19 cellular contexts compared by ENCODE assay signal in genomic region chr13:109151696-109152095, GRCh38.
DNase-seq lines count a peak whose midpoint lies in the region; ATAC-seq, FAIRE-seq and TF ChIP-seq lines count a peak whose summit lies in the region.
"Had no signal": no experiment of that assay in that cellular context is flagged by ENCODE, and none has a peak within 500 bp of the region (broad histone marks: within the 10 kb centered on the region; RNA-seq: fewer than 3 reads in every experiment).

No MANE protein-coding gene starts in this region.

- H3K23ac ChIP-seq in trophoblast cell (ENCODE audit: low read length) = no peak overlapping the region

- dilution Hi-C loops in mammary epithelial cell (cut with HindIII; ENCODE audit: low sequenced_read_pairs) = loop anchor here (5.0 kb wide), 1 partner anchor 46 kb away; no protein-coding TSS in a partner anchor

- H3K4me3 ChIP-seq in HCT116 (replicated peaks in 1 of 2; ENCODE audit: low read depth in 1 of 2, low read length in 2 of 2) = 0 out of 4 replicates have a peak overlapping the region, but pooled peaks of 1 of the 2 experiments have one; percentile 11
- H3K4me3 ChIP-seq in mammary epithelial cell (replicated peaks in 1 of 3; ENCODE audit: insufficient read depth in 1 of 3, low read depth in 2 of 3, low read length in 3 of 3) = no peak overlapping the region
- H3K4me3 ChIP-seq in fibroblast of villous mesenchyme (ENCODE audit: low read depth, low read length) = no peak overlapping the region
- H3K4me3 ChIP-seq in trophoblast cell (ENCODE audit: low read depth, low read length) = no peak overlapping the region
- H3K4me3 ChIP-seq in HepG2 (replicated peaks in 1 of 3; ENCODE audit: insufficient read depth in 1 of 3, low read depth in 2 of 3, low read length in 3 of 3) = no peak overlapping the region

- H3K36me3 ChIP-seq in HCT116 (ENCODE audit: control insufficient read depth in 1 of 2, insufficient read depth in 2 of 2, low read length in 2 of 2) (no peaks in the 10 kb centered on the region), mammary epithelial cell (ENCODE audit: insufficient read depth, low read length) (no peaks in the 10 kb centered on the region), trophoblast cell (ENCODE audit: control insufficient read depth in 1 of 2, insufficient read depth in 2 of 2, low read length in 2 of 2) (no peaks in the 10 kb centered on the region), HepG2 (replicated peaks in 1 of 2; ENCODE audit: control insufficient read depth in 1 of 2, insufficient read depth in 2 of 2, low read length in 2 of 2) (no peaks in the 10 kb centered on the region)

- BruUV-seq in HCT116 (replicated peaks; lab: Mats Ljungman, UMichigan) (no TSS peak), mammary epithelial cell (replicated peaks; lab: Mats Ljungman, UMichigan) (TSS peak; percentile 4), HepG2 (replicated peaks; lab: Mats Ljungman, UMichigan) (no TSS peak)

- TF ChIP-seq CTCF in HCT116 (IDR thresholded peaks at IDR 0.05 in 2 of 3, conservative IDR thresholded peaks at IDR 0.05 in 1 of 3; ENCODE audit: borderline replicate concordance in 1 of 3, insufficient read depth in 1 of 3, low read depth in 2 of 3, low read length in 2 of 3) (no peak), mammary epithelial cell (conservative IDR thresholded peaks at IDR 0.05 in 1 of 2, IDR thresholded peaks at IDR 0.05 in 1 of 2; ENCODE audit: extremely low read depth in 1 of 2, insufficient read depth in 1 of 2, low read depth in 1 of 2, low read length in 2 of 2) (no peak), fibroblast of villous mesenchyme (IDR thresholded peaks at IDR 0.05; ENCODE audit: insufficient read depth, low read depth, low read length) (no peak), HepG2 (CRISPR knock-in tag; IDR thresholded peaks at IDR 0.05) (no peak)

- H2BK12ac ChIP-seq in trophoblast cell (ENCODE audit: low read length) = peak overlapping the region; percentile 79

- peaks cover 7% of the 10 kb centered on the region for H3K79me1 ChIP-seq in trophoblast cell (ENCODE audit: low read length)

- H3K9me2 ChIP-seq in HCT116 (ENCODE audit: insufficient read depth) = no peaks in the 10 kb centered on the region

- no peak overlapping the region for H2BK120ac ChIP-seq in trophoblast cell (ENCODE audit: insufficient read depth, low read length, poor library complexity)

- no peak overlapping the region for H3K27ac ChIP-seq in HCT116 (ENCODE audit: low read depth, low read length)
- H3K27ac ChIP-seq in mammary epithelial cell (ENCODE audit: insufficient read depth, low read depth, low read length) = peak overlapping the region; percentile 85
- H3K27ac ChIP-seq in trophoblast cell (ENCODE audit: low read depth, low read length) = no peak overlapping the region
- no peak overlapping the region for H3K27ac ChIP-seq in HepG2 (ENCODE audit: extremely low read length, insufficient read depth, low read length)
- H3K27ac ChIP-seq: HL-60 had no signal

- no peak for TF ChIP-seq POLR2A in HCT116 (IDR thresholded peaks at IDR 0.05; ENCODE audit: borderline replicate concordance, extremely low read depth, insufficient read depth, insufficient read length)
- TF ChIP-seq POLR2A in HepG2 (IDR thresholded peaks at IDR 0.05; ENCODE audit: insufficient read depth in 1 of 2, low read depth in 2 of 2, low read length in 2 of 2) = no peak

- TF ChIP-seq RAD21 in HCT116 (IDR thresholded peaks at IDR 0.05; ENCODE audit: low read depth) = no peak
- TF ChIP-seq RAD21 in HepG2 (CRISPR knock-in tag; IDR thresholded peaks at IDR 0.05) = no peak

- 83% methylated on average over 5 of the region's 5 CpGs for WGBS in mammary epithelial cell (ENCODE audit: low coverage, missing lambda C conversion rate)
- WGBS in trophoblast cell (ENCODE audit: extremely low coverage, insufficient coverage, insufficient read length) = no CpG with 5 or more reads among the region's 5 CpGs
- 27% methylated on average over 1 of the region's 5 CpGs for WGBS in HepG2 (ENCODE audit: low lambda C conversion rate)

- DNase-seq in HCT116 (ENCODE audit: low read depth, low spot score) = no peak
- no peak for DNase-seq in mammary epithelial cell
- DNase-seq in fibroblast of villous mesenchyme (ENCODE audit: low read depth) = peak; percentile 49
- no peak for DNase-seq in trophoblast cell
- DNase-seq in DMS114 treated with DMSO at 0.1 percent for 48 hours (lab: John Stamatoyannopoulos, UW; ENCODE audit: unreplicated experiment) = no peak
- DNase-seq in HepG2 (ENCODE audit: low spot score) = no peak
- no peak for DNase-seq in NCI-H187 treated with DMSO at 0.1 percent for 48 hours (lab: John Stamatoyannopoulos, UW)
- DNase-seq: ACHN; CD4-positive, CD25-positive, alpha-beta regulatory T cell; DMS79 treated with DMSO at 0.1 percent for 48 hours; KG1; NCI-H1092 treated with DMSO at 0.1 percent for 48 hours; NCI-H1694; NCI-H345; NCI-H69; NK-92 treated with Interleukin-12 subunit alpha and Interleukin-12 subunit beta, amount 100 ng/mL, for 24 hours had no signal

- no peak overlapping the region for H3K4ac ChIP-seq in trophoblast cell (ENCODE audit: low read depth, low read length)

- intact Hi-C loops in HCT116 (cut with micrococcal nuclease) = no loop called here
- intact Hi-C loops in mammary epithelial cell (cut with micrococcal nuclease) = no loop called here
- intact Hi-C loops in HepG2 (cut with micrococcal nuclease; ENCODE audit: unreplicated experiment) = no loop called here

- no peak overlapping the region for H2BK5ac ChIP-seq in trophoblast cell (ENCODE audit: low read depth, low read length, poor library complexity)

- H4K12ac ChIP-seq in trophoblast cell (ENCODE audit: low read depth, low read length) = no peak overlapping the region

- in situ Hi-C loops in mammary epithelial cell (cut with MboI; ENCODE audit: low sequenced_read_pairs in 2 of 2) (loop anchor here (5.0 to 10.0 kb wide), 3 partner anchors 103 to 187 kb away; no protein-coding TSS in a partner anchor), HepG2 (cut with HindIII; ENCODE audit: extremely low pct_ligation_motif_present, low pct_unique_long_range_greater_than_20kb) (no loop called here)

- TF ChIP-seq EP300 in HepG2 (IDR thresholded peaks at IDR 0.05; ENCODE audit: low read depth in 2 of 2, low read length in 2 of 2) (no peak), HepG2 (CRISPR knock-in tag; IDR thresholded peaks at IDR 0.05; ENCODE audit: borderline replicate concordance) (no peak)

- ATAC-seq in HCT116 = no peak
- ATAC-seq in HepG2 = no peak

- no peak overlapping the region for H3K18ac ChIP-seq in trophoblast cell (ENCODE audit: low read length)

- no peak overlapping the region for H4K8ac ChIP-seq in trophoblast cell (ENCODE audit: low read depth, low read length)

- H4K91ac ChIP-seq in trophoblast cell (ENCODE audit: low read depth, low read length) = no peak overlapping the region

- H3K4me1 ChIP-seq in HCT116 (ENCODE audit: control insufficient read depth in 1 of 2, insufficient read depth in 2 of 2, low read length in 2 of 2) (peaks cover 36 to 85% of the 10 kb centered on the region in 2 experiments), mammary epithelial cell (ENCODE audit: insufficient read depth, low read length) (peaks cover 71% of the 10 kb centered on the region), trophoblast cell (ENCODE audit: control insufficient read depth in 1 of 2, insufficient read depth in 2 of 2, low read length in 2 of 2) (peaks cover 5 to 16% of the 10 kb centered on the region in 2 experiments), HepG2 (ENCODE audit: insufficient read depth, low read length) (no peaks in the 10 kb centered on the region)

- CTCF ChIA-PET in HCT116 (lab: Charles Lee) (interaction anchor here (1.3 kb wide), 1 partner anchor 191 kb away, joined by 3 read pairs; no protein-coding TSS in a partner anchor), mammary epithelial cell (lab: Charles Lee; ENCODE audit: low non-redundant PET) (no interaction called here), HepG2 (lab: Yijun Ruan, JAX; ENCODE audit: low intra/inter-chr PET ratio, low total read pairs) (no interaction called here)

- no peak overlapping the region for H3K14ac ChIP-seq in trophoblast cell (ENCODE audit: low read length)

- H3K9me3 ChIP-seq in HCT116 (ENCODE audit: control insufficient read depth in 1 of 2, insufficient read depth in 1 of 2, low read depth in 1 of 2, low read length in 2 of 2) (no peaks in the 10 kb centered on the region), mammary epithelial cell (replicated peaks; ENCODE audit: insufficient read depth, low read length) (no peaks in the 10 kb centered on the region), trophoblast cell (ENCODE audit: insufficient read depth, low read depth, low read length) (no peaks in the 10 kb centered on the region), HepG2 (ENCODE audit: low read length) (no peaks in the 10 kb centered on the region)

- FAIRE-seq in HepG2 (lab: Jason Lieb, UNC) = no peak
- FAIRE-seq: G401.6, GM12891 had no signal

- H3K27me3 ChIP-seq in HCT116 (ENCODE audit: insufficient read depth, low read length) (no peaks in the 10 kb centered on the region), mammary epithelial cell (ENCODE audit: insufficient read depth, low read length) (no peaks in the 10 kb centered on the region), trophoblast cell (ENCODE audit: insufficient read depth, low read length) (no peaks in the 10 kb centered on the region), HepG2 (ENCODE audit: control insufficient read depth in 1 of 2, insufficient read depth in 2 of 2, low read length in 2 of 2) (no peaks in the 10 kb centered on the region; a peak in 1 of 5 replicates)

- peak overlapping the region; percentile 39 for H2AFZ ChIP-seq in HCT116 (ENCODE audit: low read depth, low read length, poor library complexity, severe bottlenecking)
- H2AFZ ChIP-seq in mammary epithelial cell (ENCODE audit: low read depth, low read length) = peak overlapping the region; percentile 25
- H2AFZ ChIP-seq in trophoblast cell (ENCODE audit: insufficient read depth, low read length, poor library complexity) = no peak overlapping the region
- H2AFZ ChIP-seq in HepG2 (ENCODE audit: low read length) = no peak overlapping the region

- H3K79me2 ChIP-seq in HCT116 (ENCODE audit: insufficient read depth, low read length) = no peaks in the 10 kb centered on the region
- H3K79me2 ChIP-seq in mammary epithelial cell (ENCODE audit: insufficient read depth, low read length) = no peaks in the 10 kb centered on the region
- peaks cover 2% of the 10 kb centered on the region for H3K79me2 ChIP-seq in trophoblast cell (ENCODE audit: control insufficient read depth, insufficient read depth, low read length, poor library complexity)
- no peaks in the 10 kb centered on the region for H3K79me2 ChIP-seq in HepG2 (ENCODE audit: insufficient read depth, low read length)

- H2AK5ac ChIP-seq in trophoblast cell (ENCODE audit: low read length) = no peak overlapping the region

- RAD21 ChIA-PET in HCT116 (lab: Charles Lee; ENCODE audit: low non-redundant PET in 1 of 2, low total read pairs in 2 of 2, uncharacterized antibody in 2 of 2, unreplicated experiment in 2 of 2) = no interaction called here

- H3K9ac ChIP-seq in HCT116 (ENCODE audit: low read length) = peak overlapping the region; percentile 27
- peak overlapping the region; percentile 45 for H3K9ac ChIP-seq in mammary epithelial cell (ENCODE audit: insufficient read depth, low read length)
- H3K9ac ChIP-seq in trophoblast cell (ENCODE audit: low read length) = no peak overlapping the region
- H3K9ac ChIP-seq in HepG2 (ENCODE audit: insufficient read depth, low read depth, low read length) = no peak overlapping the region

- H3K4me2 ChIP-seq in HCT116 (ENCODE audit: low read length) (peak overlapping the region; percentile 58), mammary epithelial cell (ENCODE audit: insufficient read depth, low read depth, low read length) (peak overlapping the region; percentile 69), trophoblast cell (ENCODE audit: low read length) (no peak overlapping the region), HepG2 (ENCODE audit: low read depth, low read length) (no peak overlapping the region)

- POLR2A ChIA-PET in HCT116 (lab: Charles Lee) = interaction anchor here (0.6 kb wide), 1 partner anchor 993 kb away, joined by 5 read pairs; no protein-coding TSS in a partner anchor
- POLR2A ChIA-PET in HepG2 (lab: Yijun Ruan, JAX) = no interaction called here

- H4K20me1 ChIP-seq in HCT116 (ENCODE audit: insufficient read depth) (no peaks in the 10 kb centered on the region), mammary epithelial cell (ENCODE audit: insufficient read depth, low read length) (no peaks in the 10 kb centered on the region), HepG2 (ENCODE audit: insufficient read depth, low read length) (no peaks in the 10 kb centered on the region)

Comparison
In these comparisons a context has a peak if more than half of its experiments do, and no peak if none do; other contexts are left out.
1. H2AFZ ChIP-seq: peak in HCT116 (single experiment) and mammary epithelial cell (single experiment); none in trophoblast cell (single experiment) and HepG2 (single experiment).
2. H3K4me2 ChIP-seq: peak in HCT116 (single experiment) and mammary epithelial cell (single experiment); none in trophoblast cell (single experiment) and HepG2 (single experiment).
3. H3K9ac ChIP-seq: peak in HCT116 (single experiment) and mammary epithelial cell (single experiment); none in trophoblast cell (single experiment) and HepG2 (single experiment).